16 cellular contexts compared by ENCODE assay signal in the genomic region with DNA sequence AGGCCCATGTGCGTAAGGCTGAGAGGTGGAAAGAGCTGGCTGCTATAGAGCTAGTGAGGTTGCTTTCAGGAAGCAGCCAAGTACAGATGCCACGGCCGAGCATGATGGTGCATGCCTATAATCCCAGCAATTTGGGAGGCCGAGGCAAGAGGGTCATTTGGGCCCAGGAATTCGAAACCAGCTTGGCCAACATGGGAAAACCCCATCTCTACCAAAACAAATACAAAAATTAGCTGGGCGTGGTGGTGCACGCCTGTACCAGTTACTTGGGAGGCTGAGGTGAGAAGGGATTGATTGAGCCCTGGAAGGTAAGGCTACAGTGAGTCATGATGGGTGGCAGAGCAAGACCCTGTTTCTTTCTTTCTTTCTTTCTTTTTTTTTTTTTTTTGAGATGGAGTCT. TPM values are rescaled to one million over a fixed set of nuclear protein-coding genes. Genes with fewer than 3 reads are reported as not detected.
DNase-seq lines count a peak whose midpoint lies in the region; TF ChIP-seq lines count a peak whose summit lies in the region.
"Had no signal": no experiment of that assay in that cellular context is flagged by ENCODE, and none has a peak within 500 bp of the region (broad histone marks: within the 10 kb centered on the region; RNA-seq: fewer than 3 reads in every experiment).

No MANE protein-coding gene starts in this region.

- no peaks in the 10 kb centered on the region for H3K36me3 ChIP-seq in BLaER1
- H3K36me3 ChIP-seq in DOHH2 (ENCODE audit: control insufficient read depth, low read length) = no peaks in the 10 kb centered on the region
- H3K36me3 ChIP-seq: BE2C had no signal

- no peaks in the 10 kb centered on the region for H3K79me2 ChIP-seq in DOHH2 (ENCODE audit: control insufficient read depth, low read length)

- peaks cover 59% of the 10 kb centered on the region for H3K4me1 ChIP-seq in BLaER1
- peaks cover 47% of the 10 kb centered on the region for H3K4me1 ChIP-seq in DOHH2 (ENCODE audit: control insufficient read depth, low read length)

- peak overlapping the region; percentile 32 for H3K4me3 Mint-ChIP-seq in neural crest cell
- H3K4me3 Mint-ChIP-seq: HFFc6 had no signal

- no peak for DNase-seq in RWPE1 (ENCODE audit: low spot score)
- no peak for DNase-seq in neural crest cell (ENCODE audit: low read depth, low spot score)
- DNase-seq in stimulated activated CD4-positive, alpha-beta T cell treated with anti-CD3 and anti-CD28 coated beads, Interleukin-4, amount 100 ng/mL, for 1 hour = no peak
- no peak for DNase-seq in NCI-H1930 (lab: John Stamatoyannopoulos, UW)
- DNase-seq in NCI-H526 treated with DMSO at 0.1 percent for 48 hours (lab: John Stamatoyannopoulos, UW) = no peak
- DNase-seq: CD4-positive, alpha-beta memory T cell; GF-D8; HFFc6; NCI-H1694; NCI-H2081 treated with DMSO at 0.1 percent for 48 hours; NCI-H446; Right ventricle myocardium superior had no signal

- POLR2A ChIA-PET in RWPE1 (lab: Yijun Ruan, JAX; ENCODE audit: low non-redundant PET) = no interaction called here

- peaks cover 12% of the 10 kb centered on the region for H3F3A ChIP-seq in DOHH2 (ENCODE audit: control insufficient read depth, insufficient read depth)

- H3K27me3 ChIP-seq in BLaER1 (no peaks in the 10 kb centered on the region), DOHH2 (ENCODE audit: control insufficient read depth, low read length) (no peaks in the 10 kb centered on the region)
- H3K27me3 ChIP-seq: BE2C had no signal

- H4K20me1 ChIP-seq in BLaER1 (no peaks in the 10 kb centered on the region), DOHH2 (ENCODE audit: control insufficient read depth, insufficient read depth, low read depth, low read length) (no peaks in the 10 kb centered on the region)

- H3K4me1 Mint-ChIP-seq in neural crest cell = peaks cover 23% of the 10 kb centered on the region

- H3K9me2 ChIP-seq in DOHH2 (replicated peaks; ENCODE audit: control insufficient read depth, low read length) = no peaks in the 10 kb centered on the region

- H3K27ac Mint-ChIP-seq in neural crest cell (ENCODE audit: unreplicated experiment) = no peak overlapping the region
- H3K27ac Mint-ChIP-seq: HFFc6 had no signal

- TF ChIP-seq CTCF in DOHH2 (IDR thresholded peaks at IDR 0.05; ENCODE audit: low read depth, low read length, poor library complexity, severe bottlenecking) = no peak
- no peak for TF ChIP-seq CTCF in RWPE1 (conservative IDR thresholded peaks at IDR 0.05; ENCODE audit: low read depth)
- TF ChIP-seq CTCF in neural crest cell (conservative IDR thresholded peaks at IDR 0.05) = no peak

- H3K27me3 Mint-ChIP-seq in neural crest cell (ENCODE audit: low read depth) = peaks cover 4% of the 10 kb centered on the region
- H3K27me3 Mint-ChIP-seq: CD4-positive, alpha-beta memory T cell had no signal

- CTCF ChIA-PET in RWPE1 (lab: Yijun Ruan, JAX) = no interaction called here

- H3K4me3 ChIP-seq in BLaER1 (no peak overlapping the region), DOHH2 (ENCODE audit: low read length) (no peak overlapping the region)
- H3K4me3 ChIP-seq: A549 had no signal

- no peaks in the 10 kb centered on the region for H3K9me3 Mint-ChIP-seq in neural crest cell
- H3K9me3 Mint-ChIP-seq: CD4-positive, alpha-beta memory T cell; HFFc6 had no signal

- no peak overlapping the region for H3K9ac ChIP-seq in BLaER1

- H3K9me3 ChIP-seq in BLaER1 (no peaks in the 10 kb centered on the region), DOHH2 (ENCODE audit: control insufficient read depth, insufficient read depth, low read length) (no peaks in the 10 kb centered on the region)
- H3K9me3 ChIP-seq: A549, BE2C had no signal

- H3K36me3 Mint-ChIP-seq in neural crest cell (ENCODE audit: low read depth) = no peaks in the 10 kb centered on the region

- H3K27ac ChIP-seq in BLaER1 = no peak overlapping the region
- H3K27ac ChIP-seq in DOHH2 (ENCODE audit: low read depth, low read length) = peak overlapping the region; percentile 19; the same call in 1 of the 2 replicates
- peak overlapping the region; percentile 87 for H3K27ac ChIP-seq in RWPE1
- H3K27ac ChIP-seq: A549 had no signal

- H3K4me2 ChIP-seq in BLaER1 (peak overlapping the region; percentile 89; the same call in 1 of the 2 replicates), DOHH2 (ENCODE audit: low read length) (peak overlapping the region; percentile 56)
- H3K4me2 ChIP-seq: A549 had no signal

RNA-seq across cellular contexts. Expression of a gene that starts 2.7 kb away (rescaled TPM):
- total RNA-seq in neural crest cell = 4.9 and 5.5 TPM in 2 replicates

RNA-seq across cellular contexts. Expression of a gene that starts 15.1 kb away (rescaled TPM):
- total RNA-seq in neural crest cell = 88.7 and 91.8 TPM in 2 replicates

RNA-seq across cellular contexts. Expression of a gene that starts 19.3 kb away (rescaled TPM):
- total RNA-seq in neural crest cell = 125 and 129 TPM in 2 replicates

RNA-seq across cellular contexts. Expression of a gene that starts 24.3 kb away (rescaled TPM):
- total RNA-seq in neural crest cell = 32.7 and 34.4 TPM in 2 replicates

RNA-seq across cellular contexts. Expression of a gene that starts 37.2 kb away (rescaled TPM):
- 20.9 and 22.8 TPM in 2 replicates for total RNA-seq in neural crest cell
